8 cellular contexts compared by ENCODE assay signal in the genomic region with DNA sequence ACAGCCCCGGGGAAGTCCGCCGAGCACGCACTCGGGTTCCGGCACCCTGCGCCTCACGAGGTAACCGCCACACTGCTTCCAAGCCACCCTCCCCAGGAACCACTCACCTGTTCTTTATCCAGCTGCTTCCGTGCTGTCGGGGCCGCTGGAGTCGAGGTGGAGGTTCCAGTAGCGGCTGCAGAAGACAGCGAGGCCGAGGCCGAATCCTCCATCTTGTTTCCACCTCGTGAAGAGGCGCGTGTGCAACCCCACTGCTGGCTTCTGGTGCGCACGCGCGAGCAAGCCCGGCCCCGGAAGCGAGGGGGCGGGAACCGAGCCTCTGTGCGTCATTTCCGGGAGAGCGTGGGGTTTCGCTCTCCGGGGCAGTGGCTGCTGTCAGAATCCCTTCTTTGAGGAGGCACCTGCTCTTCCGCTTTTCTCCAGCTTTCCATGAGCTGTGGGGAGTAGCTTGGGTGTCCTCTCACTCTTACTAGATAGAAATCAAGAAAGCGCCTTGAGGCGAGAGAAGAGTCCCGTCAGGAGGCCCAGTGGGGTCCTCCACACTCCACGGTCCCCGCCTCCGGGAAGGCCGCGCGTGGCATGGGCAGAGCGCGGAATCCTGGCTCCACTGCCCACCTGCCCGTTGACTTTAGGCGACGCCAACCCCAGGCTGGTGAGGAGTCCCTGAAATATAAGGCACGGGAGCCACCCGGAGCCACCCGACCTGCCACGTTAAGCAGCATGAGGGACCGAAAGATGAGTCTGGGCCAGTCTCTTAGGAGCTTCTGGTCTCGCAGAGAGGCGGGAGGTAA. TPM values are rescaled to one million over a fixed set of nuclear protein-coding genes. Genes with fewer than 3 reads are reported as not detected.
A peak's percentile ranks its signal among the peaks of the same experiment; 100 is the strongest.
DNase-seq lines count a peak whose midpoint lies in the region; ATAC-seq and TF ChIP-seq lines count a peak whose summit lies in the region.

A gene (minus strand): TSS at position 242 of the 791 bp plus-strand sequence. CDS start 30 bp downstream, at position 212.

- no peaks in the 10 kb centered on the region for H3K9me2 ChIP-seq in PC-3 (replicated peaks; ENCODE audit: low read length)

- intact Hi-C loops in PC-3 (cut with micrococcal nuclease), result loop anchor here (10.0 kb wide), 1 partner anchor 63 kb away; a partner anchor contains a TSS

- CTCF ChIA-PET in PC-3 (lab: Charles Lee), result no interaction called here

- H3K9me3 ChIP-seq in PC-3 (ENCODE audit: low read length), result no peaks in the 10 kb centered on the region
- no peaks in the 10 kb centered on the region for H3K9me3 ChIP-seq in mucosa of stomach (ENCODE audit: control insufficient read depth, low read length)

- peak within 1 kb of the TSS; percentile 99 for H3K4me2 ChIP-seq in PC-3 (ENCODE audit: low read length)

- POLR2A ChIA-PET in PC-3 (lab: Charles Lee; ENCODE audit: unreplicated experiment), result no interaction called here

- peaks cover 29% of the 10 kb centered on the region for H3K36me3 ChIP-seq in PC-3 (ENCODE audit: low read depth, low read length)
- H3K36me3 ChIP-seq in mucosa of stomach (ENCODE audit: control insufficient read depth, insufficient read depth, low read length), result no peaks in the 10 kb centered on the region

- peaks cover 11% of the 10 kb centered on the region; the same call in 1 of the 2 replicates for H3K4me1 ChIP-seq in PC-3 (ENCODE audit: insufficient read depth, low read length)
- peaks cover 12% of the 10 kb centered on the region for H3K4me1 ChIP-seq in mucosa of stomach (ENCODE audit: control insufficient read depth, insufficient read depth, low read length)

- H3K27ac ChIP-seq in PC-3 (ENCODE audit: low read length), result peak within 1 kb of the TSS; percentile 72

- H3F3A ChIP-seq in PC-3 (ENCODE audit: low read length, unreplicated experiment), result no peaks in the 10 kb centered on the region

- H3K79me2 ChIP-seq in PC-3 (ENCODE audit: low read length), result peaks cover 94% of the 10 kb centered on the region

- H3K9ac ChIP-seq in PC-3 (ENCODE audit: low read length) (peak within 1 kb of the TSS; percentile 100), mucosa of stomach (ENCODE audit: low read length) (peak within 1 kb of the TSS; percentile 85)

- BruUV-seq in PC-3 (replicated peaks; lab: Mats Ljungman, UMichigan), result TSS peak; percentile 86

- ATAC-seq in GM21717 (IDR thresholded peaks at IDR 0.05; ENCODE audit: unreplicated experiment), result peak; percentile 64
- ATAC-seq in PC-3, result peak; percentile 83

- H2AFZ ChIP-seq in PC-3 (ENCODE audit: low read length), result peak within 1 kb of the TSS; percentile 86

- H3K27me3 ChIP-seq in PC-3 (ENCODE audit: low read length) (no peaks in the 10 kb centered on the region), mucosa of stomach (ENCODE audit: control insufficient read depth, insufficient read depth, low read length) (no peaks in the 10 kb centered on the region)

- peak; percentile 95 for DNase-seq in DMS53 (lab: John Stamatoyannopoulos, UW)
- peak; percentile 87 for DNase-seq in Jurkat, Clone E6-1 (ENCODE audit: low read depth, low spot score)
- DNase-seq in PC-3, result peak; percentile 89
- DNase-seq in activated T-cell treated with anti-CD3 and anti-CD28 coated beads for 48 hours (ENCODE audit: low read depth), result peak; percentile 94
- DNase-seq in epithelial cell of proximal tubule (ENCODE audit: low read depth), result peak; percentile 47
- peak; percentile 94 for DNase-seq in stimulated activated CD8-positive, alpha-beta memory T cell treated with anti-CD3 and anti-CD28 coated beads, Interleukin-4, amount 100 ng/mL, for 48 hours

- TF ChIP-seq CTCF in PC-3 (conservative IDR thresholded peaks at IDR 0.05; ENCODE audit: low read depth, low read length) (no peak), epithelial cell of proximal tubule (conservative IDR thresholded peaks at IDR 0.05; ENCODE audit: low read depth, low read length) (no peak)

- H3K4me3 ChIP-seq in Jurkat, Clone E6-1 (ENCODE audit: low read length), result peak within 1 kb of the TSS; percentile 96
- H3K4me3 ChIP-seq in PC-3 (ENCODE audit: low read length) (peak within 1 kb of the TSS; percentile 95), epithelial cell of proximal tubule (ENCODE audit: low read depth, low read length) (peak within 1 kb of the TSS; percentile 85), mucosa of stomach (ENCODE audit: low read length) (peak within 1 kb of the TSS; percentile 93)

- peaks cover 31% of the 10 kb centered on the region for H4K20me1 ChIP-seq in PC-3 (ENCODE audit: low read length)

RNA-seq across cellular contexts. Expression of the gene that starts here (rescaled TPM):
- 216 TPM for polyA plus RNA-seq in Jurkat, Clone E6-1 (2012; ENCODE audit: insufficient read depth, insufficient read length)
- 75.9 and 105 TPM in 2 replicates for total RNA-seq in PC-3 (2014; rRNA removed)
- total RNA-seq in epithelial cell of proximal tubule, result 141 and 206 TPM in 2 replicates

Comparison
In these comparisons a context has a peak if more than half of its experiments do, and no peak if none do; other contexts are left out.
1. Peak in every context shown above with its lines: DNase-seq, ATAC-seq, H3K4me3 ChIP-seq and H3K27ac ChIP-seq.